7 cellular contexts compared by ENCODE assay signal in genomic region chr1:146322893-146323292, GRCh38.
DNase-seq lines count a peak whose midpoint lies in the region; ATAC-seq, FAIRE-seq and TF ChIP-seq lines count a peak whose summit lies in the region.
"Not testable (repeated sequence)": the region's sequence is repeated elsewhere in the genome, so short reads cannot be mapped to it uniquely, and the experiment has no call there.

No MANE protein-coding gene starts in this region.

- BruUV-seq in GM12878 (replicated peaks; lab: Mats Ljungman, UMichigan) = TSS peak; percentile 94

- DNase-seq in GM12878 (ENCODE audit: low read depth, low spot score); Right ventricle myocardium superior; right cardiac atrium; lung (ENCODE audit: low spot score); pancreas; thoracic aorta (ENCODE audit: low spot score): not testable (repeated sequence)

- H3K27me3 ChIP-seq in ACC112 (ENCODE audit: insufficient read depth, low read length); GM12878 (replicated peaks in 1 of 2; ENCODE audit: control insufficient read depth in 2 of 2, insufficient read depth in 2 of 2, low read length in 1 of 2); right cardiac atrium (ENCODE audit: control insufficient read depth, insufficient read depth); lung (ENCODE audit: control insufficient read depth, insufficient read depth); pancreas; thoracic aorta (replicated peaks; ENCODE audit: insufficient read depth): not testable (repeated sequence)

- H3K4me2 ChIP-seq in GM12878 (ENCODE audit: control insufficient read depth, insufficient read depth) = not testable (repeated sequence)

- not testable (repeated sequence) for FAIRE-seq in GM12878 (lab: Jason Lieb, UNC); pancreas (lab: Jason Lieb, UNC)

- not testable (repeated sequence) for TF ChIP-seq CTCF in GM12878 (IDR thresholded peaks at IDR 0.05 in 2 of 3, conservative IDR thresholded peaks at IDR 0.05 in 1 of 3; ENCODE audit: control insufficient read depth in 2 of 3, extremely low read depth in 1 of 3, insufficient read depth in 1 of 3, low read depth in 3 of 3, low read length in 3 of 3); lung (IDR thresholded peaks at IDR 0.05; ENCODE audit: control extremely low read depth, extremely low read depth); pancreas (IDR thresholded peaks at IDR 0.05); thoracic aorta (IDR thresholded peaks at IDR 0.05)

- peak overlapping the region; percentile 73 for H3K27ac ChIP-seq in ACC112 (ENCODE audit: low read depth, low read length)
- H3K27ac ChIP-seq in GM12878 (ENCODE audit: control insufficient read depth, insufficient read depth); right cardiac atrium (ENCODE audit: low read length); lung (ENCODE audit: low read depth in 1 of 2, low read length in 1 of 2); pancreas; thoracic aorta: not testable (repeated sequence)

- not testable (repeated sequence) for TF ChIP-seq RAD21 in GM12878 (IDR thresholded peaks at IDR 0.05; ENCODE audit: insufficient read depth, low read depth, low read length)

- in situ Hi-C loops in GM12878 (cut with MboI) = not testable (repeated sequence)

- ATAC-seq in GM12878 = not testable (repeated sequence)
- ATAC-seq in Right ventricle myocardium superior (ENCODE audit: poor library complexity) = peak; percentile 91
- peak; percentile 79 to 80 for ATAC-seq in right cardiac atrium
- peak; percentile 72 for ATAC-seq in lung (ENCODE audit: insufficient read depth, low FRiP score)
- ATAC-seq in pancreas = peak in 3 of 4 donors; percentile 59 to 90 (median 77)
- peak; percentile 80 for ATAC-seq in thoracic aorta (ENCODE audit: insufficient number of reproducible peaks, low FRiP score, low read depth)

- not testable (repeated sequence) for H3K36me3 ChIP-seq in ACC112 (ENCODE audit: insufficient read depth, low read length); GM12878 (ENCODE audit: control insufficient read depth in 2 of 2, insufficient read depth in 2 of 2, low read length in 1 of 2); lung (ENCODE audit: control insufficient read depth in 2 of 2, insufficient read depth in 2 of 2, low read length in 2 of 2); pancreas; thoracic aorta

- TF ChIP-seq EP300 in GM12878 (IDR thresholded peaks at IDR 0.05; ENCODE audit: borderline replicate concordance in 1 of 2, control insufficient read depth in 1 of 2, low read depth in 2 of 2, low read length in 2 of 2) = not testable (repeated sequence)

- H3K9ac ChIP-seq in GM12878 (ENCODE audit: control insufficient read depth, insufficient read depth, low read length) = not testable (repeated sequence)

- not testable (repeated sequence) for H3K9me3 ChIP-seq in GM12878 (replicated peaks; ENCODE audit: control insufficient read depth, insufficient read depth, low read length); right cardiac atrium (ENCODE audit: control insufficient read depth, low read length); lung (ENCODE audit: control insufficient read depth in 2 of 2, insufficient read depth in 1 of 2, low read length in 1 of 2); pancreas; thoracic aorta

- not testable (repeated sequence) for H3K4me3 ChIP-seq in ACC112 (ENCODE audit: low read depth, low read length); GM12878; right cardiac atrium (ENCODE audit: low read length); lung; pancreas; thoracic aorta

- POLR2A ChIA-PET in GM12878 (lab: Charles Lee) = not testable (repeated sequence)

- SMC1A ChIA-PET in GM12878 (lab: Charles Lee; ENCODE audit: uncharacterized antibody, unreplicated experiment) = not testable (repeated sequence)

- not testable (repeated sequence) for TF ChIP-seq POLR2A in GM12878 (IDR thresholded peaks at IDR 0.05; ENCODE audit: low read depth, low read length)

- CTCF ChIA-PET in GM12878 (lab: Yijun Ruan, JAX) = not testable (repeated sequence)

- WGBS in GM12878 (ENCODE audit: insufficient coverage, insufficient replicate concordance, low lambda C conversion rate, missing lambda C conversion rate) = 23% methylated on average over 2 of the region's 4 CpGs
- 92% methylated on average over 1 of the region's 4 CpGs for WGBS in right cardiac atrium
- WGBS in lung, 2 donors = 22 to 23% methylated on average over 2 of the region's 4 CpGs
- WGBS in pancreas, 2 donors = 65 to 100% methylated on average over 1 of the region's 4 CpGs

- not testable (repeated sequence) for H3K4me1 ChIP-seq in ACC112 (ENCODE audit: control insufficient read depth, insufficient read depth, low read length, unreplicated experiment); GM12878 (ENCODE audit: control insufficient read depth, insufficient read depth, low read length); right cardiac atrium (ENCODE audit: control insufficient read depth, insufficient read depth, low read length); lung (ENCODE audit: control insufficient read depth in 2 of 2, insufficient read depth in 2 of 2, low read length in 2 of 2); pancreas; thoracic aorta (ENCODE audit: control insufficient read depth in 1 of 2, low read depth in 2 of 2)

- intact Hi-C loops in GM12878 (cut with micrococcal nuclease; ENCODE audit: unreplicated experiment); Right ventricle myocardium superior (cut with DNase I); right cardiac atrium (cut with DNase I); pancreas (cut with DNase I): not testable (repeated sequence)

- H4K20me1 ChIP-seq in GM12878 (ENCODE audit: control insufficient read depth, insufficient read depth) = not testable (repeated sequence)

- RAD21 ChIA-PET in GM12878 (lab: Charles Lee; ENCODE audit: unreplicated experiment) = not testable (repeated sequence)

- not testable (repeated sequence) for H3K79me2 ChIP-seq in ACC112 (ENCODE audit: control insufficient read depth, insufficient read depth, low read length, unreplicated experiment); GM12878 (ENCODE audit: control insufficient read depth, insufficient read depth, low read length)

- not testable (repeated sequence) for H2AFZ ChIP-seq in ACC112 (ENCODE audit: low read length, unreplicated experiment); GM12878 (ENCODE audit: control insufficient read depth, low read depth, low read length)
